In genomic region chr2:11261564-11261963, GRCh38 we compare ENCODE assay signal across 1 cellular context.
DNase-seq lines count a peak whose midpoint lies in the region; ATAC-seq, FAIRE-seq and TF ChIP-seq lines count a peak whose summit lies in the region.
"Not testable (repeated sequence)": the region's sequence is repeated elsewhere in the genome, so short reads cannot be mapped to it uniquely, and the experiment has no call there.

No MANE protein-coding gene starts in this region.

- H2AFZ ChIP-seq in HepG2 (ENCODE audit: low read length): not testable (repeated sequence)

- not testable (repeated sequence) for DNase-seq in HepG2 (ENCODE audit: low spot score)

- not testable (repeated sequence) for ATAC-seq in HepG2

- TF ChIP-seq EP300 in HepG2 (IDR thresholded peaks at IDR 0.05; ENCODE audit: low read depth in 2 of 2, low read length in 2 of 2); HepG2 (CRISPR knock-in tag; IDR thresholded peaks at IDR 0.05; ENCODE audit: borderline replicate concordance): not testable (repeated sequence)

- TF ChIP-seq POLR2A in HepG2 (IDR thresholded peaks at IDR 0.05; ENCODE audit: insufficient read depth in 1 of 2, low read depth in 2 of 2, low read length in 2 of 2): not testable (repeated sequence)

- in situ Hi-C loops in HepG2 (cut with HindIII; ENCODE audit: extremely low pct_ligation_motif_present, low pct_unique_long_range_greater_than_20kb): not testable (repeated sequence)

- H3K4me2 ChIP-seq in HepG2 (ENCODE audit: low read depth, low read length): not testable (repeated sequence)

- not testable (repeated sequence) for H3K9me3 ChIP-seq in HepG2 (ENCODE audit: low read length)

- TF ChIP-seq CTCF in HepG2 (CRISPR knock-in tag; IDR thresholded peaks at IDR 0.05): not testable (repeated sequence)

- peaks cover 58% of the 10 kb centered on the region for H4K20me1 ChIP-seq in HepG2 (ENCODE audit: insufficient read depth, low read length)

- not testable (repeated sequence) for FAIRE-seq in HepG2 (lab: Jason Lieb, UNC)

- H3K27ac ChIP-seq in HepG2 (ENCODE audit: extremely low read length, insufficient read depth, low read length): not testable (repeated sequence)

- H3K79me2 ChIP-seq in HepG2 (ENCODE audit: insufficient read depth, low read length): peaks cover 87% of the 10 kb centered on the region

- H3K4me3 ChIP-seq in HepG2 (replicated peaks in 1 of 3; ENCODE audit: insufficient read depth in 1 of 3, low read depth in 2 of 3, low read length in 3 of 3): not testable (repeated sequence)

- H3K9ac ChIP-seq in HepG2 (ENCODE audit: insufficient read depth, low read depth, low read length): not testable (repeated sequence)

- peaks cover 11 to 50% of the 10 kb centered on the region in 2 experiments for H3K36me3 ChIP-seq in HepG2 (replicated peaks in 1 of 2; ENCODE audit: control insufficient read depth in 1 of 2, insufficient read depth in 2 of 2, low read length in 2 of 2)

- not testable (repeated sequence) for H3K27me3 ChIP-seq in HepG2 (ENCODE audit: control insufficient read depth in 1 of 2, insufficient read depth in 2 of 2, low read length in 2 of 2)

- CTCF ChIA-PET in HepG2 (lab: Yijun Ruan, JAX; ENCODE audit: low intra/inter-chr PET ratio, low total read pairs): not testable (repeated sequence)

- not testable (repeated sequence) for BruUV-seq in HepG2 (replicated peaks; lab: Mats Ljungman, UMichigan)

- POLR2A ChIA-PET in HepG2 (lab: Yijun Ruan, JAX): interaction anchor here (1.8 kb wide), 1 partner anchor 83 kb away, joined by 6 read pairs; the partner anchor contains the start of gene ROCK2

- H3K4me1 ChIP-seq in HepG2 (ENCODE audit: insufficient read depth, low read length): not testable (repeated sequence)

- intact Hi-C loops in HepG2 (cut with micrococcal nuclease; ENCODE audit: unreplicated experiment): loop anchor here (5.0 kb wide), 1 partner anchor 41 kb away; no protein-coding TSS in a partner anchor

- not testable (repeated sequence) for TF ChIP-seq RAD21 in HepG2 (CRISPR knock-in tag; IDR thresholded peaks at IDR 0.05)

- WGBS in HepG2 (ENCODE audit: low lambda C conversion rate): 96% methylated on average over 9 of the region's 9 CpGs

TF ChIP-seq in HepG2, 621 proteins besides CTCF, POLR2A, EP300 and RAD21:
- peak; percentile 92 for TF ChIP-seq RBM22 (optimal IDR thresholded peaks at IDR 0.05; ENCODE audit: low read length)
